In the genomic region with DNA sequence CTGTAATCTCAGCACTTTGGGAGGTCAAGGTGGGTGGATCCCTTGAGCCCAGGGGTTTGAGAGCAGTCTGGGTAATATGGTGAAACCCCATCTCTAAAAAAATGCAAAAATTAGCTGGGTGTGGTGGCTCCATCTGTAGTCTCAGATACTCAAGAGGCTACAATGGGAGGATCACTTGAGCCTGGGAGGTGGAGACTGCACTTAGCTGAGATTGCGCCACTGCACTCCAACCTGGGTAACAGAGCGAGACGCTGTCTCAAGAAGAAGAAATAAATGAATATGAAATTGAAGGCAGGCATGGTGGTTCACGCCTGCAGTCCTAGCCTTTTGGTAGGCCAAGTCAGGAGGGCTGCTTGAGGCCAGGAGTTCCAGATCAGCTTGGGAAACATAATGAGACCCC, we compare ENCODE assay signal across 2 cellular contexts.
A peak's percentile ranks its signal among the peaks of the same experiment; 100 is the strongest.
TF ChIP-seq lines count a peak whose summit lies in the region.

No MANE protein-coding gene starts in this region.

TF ChIP-seq in HEK293, 187 proteins besides CTCF, POLR2A, EP300 and RAD21:
- TF ChIP-seq KLF1 (tag by site-specific recombination; IDR thresholded peaks at IDR 0.05) (peak; percentile 80), ZFP41 (tag by site-specific recombination; IDR thresholded peaks at IDR 0.05; ENCODE audit: borderline replicate concordance) (no peak)

TF ChIP-seq in H1, 55 proteins besides CTCF, POLR2A, EP300 and RAD21:
- TF ChIP-seq KDM5A (IDR thresholded peaks at IDR 0.05; ENCODE audit: low read length) = no peak
- TF ChIP-seq CEBPB (IDR thresholded peaks at IDR 0.05; ENCODE audit: low read depth, low read length) = peak; percentile 43; the same call in 1 of the 2 replicates
